Comparison of ENCODE assay signal across 12 cellular contexts in the genomic region with DNA sequence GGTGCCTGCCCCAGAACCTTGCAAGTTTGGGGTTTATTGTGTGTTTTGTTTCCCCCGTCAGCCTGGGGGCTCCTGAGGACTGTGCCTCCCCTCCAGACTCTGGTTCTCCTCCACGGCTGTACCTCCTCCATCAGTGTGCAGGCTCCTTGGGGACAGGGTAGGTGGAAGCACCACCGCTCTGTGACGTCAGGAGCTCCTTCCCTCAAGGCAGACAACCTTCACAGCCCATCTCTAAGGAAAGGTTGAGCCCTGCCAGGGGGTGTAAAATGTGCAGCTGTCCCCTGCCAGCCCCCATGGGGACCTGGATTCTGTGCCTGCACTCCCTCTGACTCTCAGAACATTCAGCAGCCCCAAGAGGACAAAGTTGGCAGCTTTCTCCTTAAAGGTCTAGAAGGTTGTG. TPM values are rescaled to one million over a fixed set of nuclear protein-coding genes. Genes with fewer than 3 reads are reported as not detected.
DNase-seq lines count a peak whose midpoint lies in the region; ATAC-seq and TF ChIP-seq lines count a peak whose summit lies in the region.
"Had no signal": no experiment of that assay in that cellular context is flagged by ENCODE, and none has a peak within 500 bp of the region (broad histone marks: within the 10 kb centered on the region; RNA-seq: fewer than 3 reads in every experiment).

No MANE protein-coding gene starts in this region.

- H3K27me3 ChIP-seq in left lung (peaks cover 0 to 4% of the 10 kb centered on the region in 2 donors), gastrocnemius medialis (no peaks in the 10 kb centered on the region)

- peaks cover 4 to 13% of the 10 kb centered on the region in 2 donors for H3K4me1 ChIP-seq in left lung
- H3K4me1 ChIP-seq in gastrocnemius medialis, result peaks cover 42 to 52% of the 10 kb centered on the region in 2 donors

- ATAC-seq in left lung (no peak), gastrocnemius medialis (peak in 1 of 2 donors; percentile 4), GM21723 (IDR thresholded peaks at IDR 0.05; ENCODE audit: unreplicated experiment) (no peak)
- ATAC-seq in activated naive CD4-positive, alpha-beta T cell treated with anti-CD3 and anti-CD28 coated beads, Interleukin-2, amount 50 U/mL, for 72 hours, result no peak
- ATAC-seq: natural killer cell had no signal

- no peaks in the 10 kb centered on the region for H3K9me3 Mint-ChIP-seq in activated naive CD4-positive, alpha-beta T cell treated with anti-CD3 and anti-CD28 coated beads, Interleukin-2, amount 50 U/mL, for 72 hours
- H3K9me3 Mint-ChIP-seq: natural killer cell had no signal

- peak overlapping the region; percentile 66 for H3K4me3 ChIP-seq in AG10803 (ENCODE audit: low read length)
- no peak overlapping the region for H3K4me3 ChIP-seq in left lung
- H3K4me3 ChIP-seq in gastrocnemius medialis, result peak overlapping the region; percentile 53 to 82 (median 72)

- no peak for TF ChIP-seq CTCF in AG10803 (conservative IDR thresholded peaks at IDR 0.05; ENCODE audit: low read length)
- TF ChIP-seq CTCF in left lung (IDR thresholded peaks at IDR 0.05), result no peak
- TF ChIP-seq CTCF in gastrocnemius medialis (IDR thresholded peaks at IDR 0.05 in 4 of 5, conservative IDR thresholded peaks at IDR 0.05 in 1 of 5), result no peak

- DNase-seq in AG10803 (ENCODE audit: low read depth) (no peak), left lung (no peak), gastrocnemius medialis (peak in 1 of 2 donors; percentile 71), GOT3 (lab: John Stamatoyannopoulos, UW) (no peak), medulla oblongata (ENCODE audit: extremely low spot score) (no peak)
- no peak for DNase-seq in activated naive CD4-positive, alpha-beta T cell treated with anti-CD3 and anti-CD28 coated beads, Interleukin-2, amount 50 U/mL, for 72 hours (ENCODE audit: low spot score in 2 of 2)
- DNase-seq: natural killer cell; stimulated activated CD4-positive, alpha-beta T cell treated with anti-CD3 and anti-CD28 coated beads, Interleukin-2, amount 100 ng/mL, for 48 hours had no signal

- in situ Hi-C loops in gastrocnemius medialis (cut with MboI; ENCODE audit: low sequenced_read_pairs in 4 of 4), result no loop called here

- no peak overlapping the region for H3K27ac Mint-ChIP-seq in activated naive CD4-positive, alpha-beta T cell treated with anti-CD3 and anti-CD28 coated beads, Interleukin-2, amount 50 U/mL, for 72 hours
- H3K27ac Mint-ChIP-seq: natural killer cell had no signal

- H3K36me3 Mint-ChIP-seq in activated naive CD4-positive, alpha-beta T cell treated with anti-CD3 and anti-CD28 coated beads, Interleukin-2, amount 50 U/mL, for 72 hours, result no peaks in the 10 kb centered on the region
- H3K36me3 Mint-ChIP-seq: natural killer cell had no signal

- H3K27ac ChIP-seq in cingulate gyrus (ENCODE audit: low read depth, low read length) (peak overlapping the region; percentile 58), left lung (peak overlapping the region; percentile 18 to 70), gastrocnemius medialis (peak overlapping the region; percentile 97 to 100 (median 98))

- no peak for TF ChIP-seq POLR2A in gastrocnemius medialis (IDR thresholded peaks at IDR 0.05)

- no peaks in the 10 kb centered on the region for H3K36me3 ChIP-seq in left lung
- no peaks in the 10 kb centered on the region for H3K36me3 ChIP-seq in gastrocnemius medialis

- H3K9me3 ChIP-seq in left lung (no peaks in the 10 kb centered on the region), gastrocnemius medialis (no peaks in the 10 kb centered on the region)

- intact Hi-C loops in left lung (cut with DNase I), result no loop called here
- intact Hi-C loops in gastrocnemius medialis (cut with DNase I; ENCODE audit: low total_unique reads), result loop anchor here (2.0 to 10.0 kb wide), 4 partner anchors 184 to 1096 kb away; a partner anchor contains a TSS

RNA-seq across cellular contexts. Expression of a gene that starts 0.5 kb away (rescaled TPM):
- total RNA-seq in left lung (10 to 100 TPM in 1 of 2 donors, 1 to 10 TPM in 1; 4.2 to 22.1 TPM), gastrocnemius medialis (1,000 to 10,000 TPM in 1 of 4 donors, 100 to 1,000 TPM in 3; 355 to 1,466 (median 716) TPM)
- total RNA-seq in activated naive CD4-positive, alpha-beta T cell treated with anti-CD3 and anti-CD28 coated beads, Interleukin-2, amount 50 U/mL, for 72 hours, result not detected
- total RNA-seq: activated CD8-positive, alpha-beta memory T cell treated with anti-CD3 and anti-CD28 coated beads for 36 hours; natural killer cell had no signal

RNA-seq across cellular contexts. Expression of a gene that starts 3.5 kb away (rescaled TPM):
- under 1 TPM; 0.12 to 0.39 TPM for total RNA-seq in left lung
- under 1 TPM in 3 of 4 donors, not detected in 1; 0.64 to 0.94 (median 0.80) TPM for total RNA-seq in gastrocnemius medialis
- under 1 TPM in 1 of 2 donors, not detected in 1; 0.37 TPM for total RNA-seq in activated naive CD4-positive, alpha-beta T cell treated with anti-CD3 and anti-CD28 coated beads, Interleukin-2, amount 50 U/mL, for 72 hours
- total RNA-seq: activated CD8-positive, alpha-beta memory T cell treated with anti-CD3 and anti-CD28 coated beads for 36 hours had no signal

RNA-seq across cellular contexts. Expression of a gene that starts 14.3 kb away (rescaled TPM):
- not detected for total RNA-seq in left lung
- total RNA-seq in gastrocnemius medialis, result under 1 TPM in 2 of 4 donors, not detected in 2; 0.10 to 0.19 TPM
- total RNA-seq in activated naive CD4-positive, alpha-beta T cell treated with anti-CD3 and anti-CD28 coated beads, Interleukin-2, amount 50 U/mL, for 72 hours, result not detected
- total RNA-seq: activated CD8-positive, alpha-beta memory T cell treated with anti-CD3 and anti-CD28 coated beads for 36 hours; natural killer cell; subcutaneous adipose tissue had no signal

RNA-seq across cellular contexts. Expression of a gene that starts 25.3 kb away (rescaled TPM):
- total RNA-seq in left lung (1 to 10 TPM in 1 of 2 donors, not detected in 1; 1.1 TPM), gastrocnemius medialis (not detected)
- not detected for total RNA-seq in activated naive CD4-positive, alpha-beta T cell treated with anti-CD3 and anti-CD28 coated beads, Interleukin-2, amount 50 U/mL, for 72 hours
- total RNA-seq: activated CD8-positive, alpha-beta memory T cell treated with anti-CD3 and anti-CD28 coated beads for 36 hours; natural killer cell had no signal

RNA-seq across cellular contexts. Expression of a gene that starts 42.4 kb away (rescaled TPM):
- total RNA-seq in left lung, result 10 to 100 TPM; 31.2 to 39.9 TPM
- 10 to 100 TPM; 25.9 to 44.1 (median 31.5) TPM for total RNA-seq in gastrocnemius medialis
- 10 to 100 TPM; 44.7 to 54.9 TPM for total RNA-seq in activated naive CD4-positive, alpha-beta T cell treated with anti-CD3 and anti-CD28 coated beads, Interleukin-2, amount 50 U/mL, for 72 hours

Comparison
In these comparisons a context has a peak if more than half of its experiments do, and no peak if none do; other contexts are left out.
1. H3K4me3 ChIP-seq: peak in AG10803 (single experiment) and gastrocnemius medialis (4 of 4); none in left lung (0 of 2).
2. H3K27ac ChIP-seq: peak in every context shown above with its lines; median percentile 98 in gastrocnemius medialis; 58 in cingulate gyrus; 44 in left lung.
3. RNA of a gene that starts 0.5 kb away (total RNA-seq): 355 to 1,466 TPM in gastrocnemius medialis; 4.2 to 22.1 TPM in left lung and not detected in activated naive CD4-positive, alpha-beta T cell treated with anti-CD3 and anti-CD28 coated beads, Interleukin-2, amount 50 U/mL, for 72 hours; every median in the first group is over 10 times any median in the second.